Comparison of ENCODE assay signal across 1 cellular context in the genomic region with DNA sequence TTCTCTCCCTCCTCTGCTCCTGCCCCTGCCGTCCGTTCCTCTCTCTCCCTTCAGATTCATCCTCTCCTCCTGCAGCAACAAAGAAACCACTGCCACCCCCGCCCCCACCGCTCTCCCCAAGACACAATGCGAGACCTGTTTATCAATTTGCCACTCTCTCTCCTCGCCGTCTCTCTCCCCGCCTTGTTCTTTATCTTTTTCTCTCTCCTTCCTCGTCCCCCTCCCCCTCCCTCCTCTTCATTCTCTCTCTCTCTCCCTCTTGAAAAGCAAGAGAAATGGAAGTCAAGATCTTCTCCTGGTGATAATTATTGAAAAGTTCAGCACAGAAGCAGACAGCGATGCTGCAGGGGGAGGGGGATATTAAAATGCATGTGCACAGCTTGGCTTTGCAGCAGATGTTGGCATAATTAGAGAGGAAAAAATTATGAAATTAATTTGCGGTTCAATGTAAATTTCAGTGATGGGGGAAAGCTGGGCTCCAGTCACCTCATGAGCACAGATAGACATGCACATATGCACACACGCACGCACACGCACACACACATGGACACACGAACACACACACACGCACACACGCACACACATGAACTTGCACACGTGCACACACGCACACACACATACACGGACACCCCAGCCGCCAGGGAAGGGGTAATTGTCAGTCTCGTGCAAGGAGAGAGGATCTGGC.
TF ChIP-seq lines count a peak whose summit lies in the region.

No MANE protein-coding gene starts in this region.

TF ChIP-seq in GM12878, 131 proteins besides CTCF, POLR2A, EP300 and RAD21:
- TF ChIP-seq TCF3 (IDR thresholded peaks at IDR 0.05; ENCODE audit: borderline replicate concordance, insufficient read depth, low read depth, low read length) (peak; percentile 64; the same call in 1 of the 2 replicates), GATAD2B (conservative IDR thresholded peaks at IDR 0.05; ENCODE audit: low read depth) (no peak)
- TF ChIP-seq, protein P1, sequence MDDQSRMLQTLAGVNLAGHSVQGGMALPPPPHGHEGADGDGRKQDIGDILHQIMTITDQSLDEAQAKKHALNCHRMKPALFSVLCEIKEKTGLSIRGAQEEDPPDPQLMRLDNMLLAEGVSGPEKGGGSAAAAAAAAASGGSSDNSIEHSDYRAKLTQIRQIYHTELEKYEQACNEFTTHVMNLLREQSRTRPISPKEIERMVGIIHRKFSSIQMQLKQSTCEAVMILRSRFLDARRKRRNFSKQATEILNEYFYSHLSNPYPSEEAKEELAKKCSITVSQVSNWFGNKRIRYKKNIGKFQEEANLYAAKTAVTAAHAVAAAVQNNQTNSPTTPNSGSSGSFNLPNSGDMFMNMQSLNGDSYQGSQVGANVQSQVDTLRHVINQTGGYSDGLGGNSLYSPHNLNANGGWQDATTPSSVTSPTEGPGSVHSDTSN (IDR thresholded peaks at IDR 0.05; ENCODE audit: insufficient replicate concordance, low read depth, low read length) = peak; percentile 37
- TF ChIP-seq, protein P2, sequence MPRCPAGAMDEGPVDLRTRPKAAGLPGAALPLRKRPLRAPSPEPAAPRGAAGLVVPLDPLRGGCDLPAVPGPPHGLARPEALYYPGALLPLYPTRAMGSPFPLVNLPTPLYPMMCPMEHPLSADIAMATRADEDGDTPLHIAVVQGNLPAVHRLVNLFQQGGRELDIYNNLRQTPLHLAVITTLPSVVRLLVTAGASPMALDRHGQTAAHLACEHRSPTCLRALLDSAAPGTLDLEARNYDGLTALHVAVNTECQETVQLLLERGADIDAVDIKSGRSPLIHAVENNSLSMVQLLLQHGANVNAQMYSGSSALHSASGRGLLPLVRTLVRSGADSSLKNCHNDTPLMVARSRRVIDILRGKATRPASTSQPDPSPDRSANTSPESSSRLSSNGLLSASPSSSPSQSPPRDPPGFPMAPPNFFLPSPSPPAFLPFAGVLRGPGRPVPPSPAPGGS (IDR thresholded peaks at IDR 0.05; ENCODE audit: borderline replicate concordance, insufficient read depth, low read depth, low read length, poor library complexity, severe bottlenecking) = peak; percentile 90
TF ChIP-seq in GM12878: peak in this region for 3.
